22 cellular contexts compared by ENCODE assay signal in genomic region chr14:68674538-68675232, GRCh38.
DNase-seq lines count a peak whose midpoint lies in the region; ATAC-seq, FAIRE-seq and TF ChIP-seq lines count a peak whose summit lies in the region.
"Had no signal": no experiment of that assay in that cellular context is flagged by ENCODE, and none has a peak within 500 bp of the region (broad histone marks: within the 10 kb centered on the region; RNA-seq: fewer than 3 reads in every experiment).

No MANE protein-coding gene starts in this region.

- H3K9ac ChIP-seq in HepG2 (ENCODE audit: insufficient read depth, low read depth, low read length): no peak overlapping the region

- H3K4me1 ChIP-seq in vagina: peaks cover 63% of the 10 kb centered on the region
- peaks cover 40% of the 10 kb centered on the region for H3K4me1 ChIP-seq in HepG2 (ENCODE audit: insufficient read depth, low read length)

- in situ Hi-C loops in HepG2 (cut with HindIII; ENCODE audit: extremely low pct_ligation_motif_present, low pct_unique_long_range_greater_than_20kb): loop anchor here (25.0 kb wide), 1 partner anchor 737 kb away; no protein-coding TSS in a partner anchor

- FAIRE-seq in bronchial epithelial cell (lab: Jason Lieb, UNC): peak; percentile 7
- FAIRE-seq in HepG2 (lab: Jason Lieb, UNC): no peak

- H3K4me3 ChIP-seq in bronchial epithelial cell (ENCODE audit: low read depth, low read length) (no peak overlapping the region), vagina (no peak overlapping the region), HepG2 (replicated peaks in 1 of 3; ENCODE audit: insufficient read depth in 1 of 3, low read depth in 2 of 3, low read length in 3 of 3) (no peak overlapping the region)
- H3K4me3 ChIP-seq: right lobe of liver, uterus had no signal

- TF ChIP-seq CTCF in bronchial epithelial cell (IDR thresholded peaks at IDR 0.05; ENCODE audit: insufficient read depth, low read length, severe bottlenecking): no peak
- TF ChIP-seq CTCF in nephron (IDR thresholded peaks at IDR 0.05; ENCODE audit: unreplicated experiment in 3 of 3): no peak
- no peak for TF ChIP-seq CTCF in vagina (IDR thresholded peaks at IDR 0.05)
- TF ChIP-seq CTCF in HepG2 (CRISPR knock-in tag; IDR thresholded peaks at IDR 0.05): no peak

- TF ChIP-seq RAD21 in HepG2 (CRISPR knock-in tag; IDR thresholded peaks at IDR 0.05): no peak

- no peak for TF ChIP-seq EP300 in HepG2 (IDR thresholded peaks at IDR 0.05; ENCODE audit: low read depth in 2 of 2, low read length in 2 of 2)
- no peak for TF ChIP-seq EP300 in HepG2 (CRISPR knock-in tag; IDR thresholded peaks at IDR 0.05; ENCODE audit: borderline replicate concordance)

- H3K4me2 ChIP-seq in HepG2 (ENCODE audit: low read depth, low read length): no peak overlapping the region

- H3K27ac ChIP-seq in vagina (peak overlapping the region; percentile 8), HepG2 (ENCODE audit: extremely low read length, insufficient read depth, low read length) (no peak overlapping the region)
- H3K27ac ChIP-seq: brain microvascular endothelial cell, right lobe of liver, uterus had no signal

- H3K27me3 Mint-ChIP-seq in nephron (ENCODE audit: low read depth): no peaks in the 10 kb centered on the region
- H3K27me3 Mint-ChIP-seq: CD8-positive, alpha-beta memory T cell had no signal

- WGBS in HepG2 (ENCODE audit: low lambda C conversion rate): 78% methylated on average over 5 of the region's 5 CpGs

- H2AFZ ChIP-seq in HepG2 (ENCODE audit: low read length): no peak overlapping the region

- H4K20me1 ChIP-seq in HepG2 (ENCODE audit: insufficient read depth, low read length): no peaks in the 10 kb centered on the region

- intact Hi-C loops in cardiac septum (cut with DNase I) (loop anchor here (10.0 kb wide), 1 partner anchor 430 kb away; no protein-coding TSS in a partner anchor), Right ventricle myocardium superior (cut with DNase I) (no loop called here), vagina (cut with DNase I) (no loop called here), HepG2 (cut with micrococcal nuclease; ENCODE audit: unreplicated experiment) (no loop called here)

- H3K9me3 Mint-ChIP-seq in nephron: no peaks in the 10 kb centered on the region
- H3K9me3 Mint-ChIP-seq: CD8-positive, alpha-beta memory T cell had no signal

- no peak overlapping the region for H3K4me3 Mint-ChIP-seq in nephron
- H3K4me3 Mint-ChIP-seq: CD8-positive, alpha-beta memory T cell had no signal

- BruUV-seq in HepG2 (replicated peaks; lab: Mats Ljungman, UMichigan): no TSS peak

- peak overlapping the region; percentile 72 to 99 (median 73) for H3K27ac Mint-ChIP-seq in nephron

- no peaks in the 10 kb centered on the region for H3K27me3 ChIP-seq in bronchial epithelial cell (ENCODE audit: control insufficient read depth, insufficient read depth, low read length)
- no peaks in the 10 kb centered on the region for H3K27me3 ChIP-seq in vagina
- H3K27me3 ChIP-seq in HepG2 (ENCODE audit: control insufficient read depth in 1 of 2, insufficient read depth in 2 of 2, low read length in 2 of 2): 0 out of 5 replicates have a peak, but pooled peaks cover 0 to 1% of the 10 kb centered on the region in 2 experiments
- H3K27me3 ChIP-seq: brain microvascular endothelial cell, right lobe of liver, uterus had no signal

- H3K9me3 ChIP-seq in vagina (no peaks in the 10 kb centered on the region), HepG2 (ENCODE audit: low read length) (no peaks in the 10 kb centered on the region)
- H3K9me3 ChIP-seq: right lobe of liver, uterus had no signal

- peaks cover 56% of the 10 kb centered on the region for H3K4me1 Mint-ChIP-seq in nephron

- no peak for ATAC-seq in Right ventricle myocardium superior (ENCODE audit: poor library complexity)
- ATAC-seq in HepG2: no peak
- no peak for ATAC-seq in GM19455 (IDR thresholded peaks at IDR 0.05; ENCODE audit: unreplicated experiment)
- ATAC-seq: right lobe of liver had no signal

- POLR2A ChIA-PET in HepG2 (lab: Yijun Ruan, JAX): no interaction called here

- CTCF ChIA-PET in HepG2 (lab: Yijun Ruan, JAX; ENCODE audit: low intra/inter-chr PET ratio, low total read pairs): no interaction called here

- TF ChIP-seq POLR2A in vagina (IDR thresholded peaks at IDR 0.05): no peak
- no peak for TF ChIP-seq POLR2A in HepG2 (IDR thresholded peaks at IDR 0.05; ENCODE audit: insufficient read depth in 1 of 2, low read depth in 2 of 2, low read length in 2 of 2)

- no peaks in the 10 kb centered on the region for H3K79me2 ChIP-seq in HepG2 (ENCODE audit: insufficient read depth, low read length)

- H3K36me3 ChIP-seq in bronchial epithelial cell (ENCODE audit: control insufficient read depth, insufficient read depth, low read length): no peaks in the 10 kb centered on the region
- H3K36me3 ChIP-seq in vagina: no peaks in the 10 kb centered on the region
- no peaks in the 10 kb centered on the region for H3K36me3 ChIP-seq in HepG2 (replicated peaks in 1 of 2; ENCODE audit: control insufficient read depth in 1 of 2, insufficient read depth in 2 of 2, low read length in 2 of 2)
- H3K36me3 ChIP-seq: brain microvascular endothelial cell, right lobe of liver, uterus had no signal

- DNase-seq in cardiac septum (ENCODE audit: low spot score): peak; percentile 26
- no peak for DNase-seq in Right ventricle myocardium superior
- no peak for DNase-seq in bronchial epithelial cell (ENCODE audit: low read depth)
- no peak for DNase-seq in vagina (ENCODE audit: extremely low spot score in 2 of 2)
- DNase-seq in HepG2 (ENCODE audit: low spot score): no peak
- DNase-seq in anterior cingulate cortex (lab: John Stamatoyannopoulos, UW): no peak
- DNase-seq: activated CD4-positive, CD25-positive, alpha-beta regulatory T cell treated with anti-CD3 and anti-CD28 coated beads, Interleukin-2, amount 50 U/mL, for 72 hours; activated naive CD4-positive, alpha-beta T cell treated with anti-CD3 and anti-CD28 coated beads, Interleukin-2, amount 50 U/mL, for 16 hours; brain microvascular endothelial cell; CD8-positive, alpha-beta memory T cell; KG1; kidney; mesendoderm; NCI-H1105; NCI-H2171 treated with DMSO at 0.1 percent for 48 hours; NK-92 treated with Interleukin-12 subunit alpha and Interleukin-12 subunit beta, amount 100 ng/mL, for 24 hours; nucleus accumbens; right lobe of liver; SHP77; uterus had no signal

- peaks cover 2% of the 10 kb centered on the region for H3K36me3 Mint-ChIP-seq in nephron (ENCODE audit: low read depth)
- H3K36me3 Mint-ChIP-seq: CD8-positive, alpha-beta memory T cell had no signal

TF ChIP-seq in HepG2, 621 proteins besides CTCF, POLR2A, EP300 and RAD21:
- TF ChIP-seq DMTF1 (CRISPR knock-in tag; IDR thresholded peaks at IDR 0.05) (no peak), ZNF891 (CRISPR knock-in tag; IDR thresholded peaks at IDR 0.05) (no peak), ZNF7 (CRISPR knock-in tag; IDR thresholded peaks at IDR 0.05) (no peak), ZNF543 (CRISPR knock-in tag; IDR thresholded peaks at IDR 0.05) (no peak), MYC (CRISPR knock-in tag; IDR thresholded peaks at IDR 0.05; ENCODE audit: borderline replicate concordance) (no peak), TCF12 (IDR thresholded peaks at IDR 0.05) (no peak), TCF12 (CRISPR knock-in tag; IDR thresholded peaks at IDR 0.05) (no peak), TMF1 (CRISPR knock-in tag; IDR thresholded peaks at IDR 0.05; ENCODE audit: low read depth) (no peak), ZNF367 (CRISPR knock-in tag; IDR thresholded peaks at IDR 0.05; ENCODE audit: borderline replicate concordance) (no peak)
